ENCODE assay signal across 6 cellular contexts in the genomic region with DNA sequence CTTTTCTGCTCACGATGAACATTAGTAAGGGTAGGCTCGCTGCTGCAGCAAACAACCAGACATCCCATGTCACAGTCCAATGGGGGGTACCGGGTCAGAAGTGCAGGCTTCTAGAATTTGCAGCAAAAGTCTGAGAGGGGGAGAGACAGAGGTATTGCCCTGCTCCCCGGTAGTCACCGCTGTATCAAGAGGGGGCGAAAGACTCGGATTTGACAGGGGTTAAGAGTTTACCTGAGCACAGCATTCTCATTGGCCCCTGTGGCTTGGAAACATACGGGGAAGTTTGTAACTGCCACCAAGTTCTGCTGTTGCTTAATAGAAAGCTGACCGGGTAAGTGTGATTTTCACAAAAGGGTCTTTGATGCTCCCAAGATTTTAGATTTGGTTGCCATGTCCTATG. TPM values are rescaled to one million over a fixed set of nuclear protein-coding genes. Genes with fewer than 3 reads are reported as not detected.
"Had no signal": no experiment of that assay in that cellular context is flagged by ENCODE, and none has a peak within 500 bp of the region (broad histone marks: within the 10 kb centered on the region; RNA-seq: fewer than 3 reads in every experiment).

No MANE protein-coding gene starts in this region.

RNA-seq across cellular contexts. Expression of a gene that starts 8.5 kb away (rescaled TPM):
- total RNA-seq: K562, M059J, Right ventricle myocardium inferior, RPMI7951, SJCRH30 had no signal
- polyA plus RNA-seq: IgD-negative memory B cell had no signal

RNA-seq across cellular contexts. Expression of a gene that starts 28.7 kb away (rescaled TPM):
- total RNA-seq: K562, M059J, Right ventricle myocardium inferior, RPMI7951, SJCRH30 had no signal
- polyA plus RNA-seq: IgD-negative memory B cell, K562 had no signal

RNA-seq across cellular contexts. Expression of a gene that starts 46.3 kb away (rescaled TPM):
- total RNA-seq: K562, M059J, Right ventricle myocardium inferior, RPMI7951, SJCRH30 had no signal
- polyA plus RNA-seq: IgD-negative memory B cell, K562 had no signal
